In the genomic region with DNA sequence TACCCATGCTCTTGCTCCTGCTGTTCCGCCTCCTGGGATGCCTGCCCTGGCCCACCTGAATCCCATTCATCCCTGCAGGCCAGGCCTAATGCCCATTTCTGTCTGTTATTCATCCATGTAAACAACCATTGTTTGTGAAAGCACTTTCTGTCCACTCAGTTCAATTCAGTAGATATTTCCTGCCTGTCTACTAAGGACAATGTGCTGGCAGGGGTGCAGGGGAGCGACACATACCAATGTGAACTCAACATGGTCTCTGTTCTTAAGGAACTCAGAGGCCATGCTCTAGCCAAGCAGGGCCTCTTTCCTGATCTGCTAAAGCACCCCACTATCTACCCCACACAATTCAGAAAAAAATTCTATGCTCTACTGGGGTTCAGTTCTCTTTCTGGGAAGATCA, we compare ENCODE assay signal across 24 cellular contexts.
A peak's percentile ranks its signal among the peaks of the same experiment; 100 is the strongest.
DNase-seq lines count a peak whose midpoint lies in the region; ATAC-seq and TF ChIP-seq lines count a peak whose summit lies in the region.
"Had no signal": no experiment of that assay in that cellular context is flagged by ENCODE, and none has a peak within 500 bp of the region (broad histone marks: within the 10 kb centered on the region; RNA-seq: fewer than 3 reads in every experiment).

No MANE protein-coding gene starts in this region.

- H3K9me3 Mint-ChIP-seq in activated CD8-positive, alpha-beta T cell treated with anti-CD3 and anti-CD28 coated beads for 36 hours, result no peaks in the 10 kb centered on the region
- no peaks in the 10 kb centered on the region for H3K9me3 Mint-ChIP-seq in activated CD8-positive, alpha-beta T cell treated with anti-CD3 and anti-CD28 coated beads, Interleukin-2, amount 10 ng/mL, durations not matched to agents 7 days and 5 days (ENCODE audit: insufficient read depth)
- H3K9me3 Mint-ChIP-seq in activated T-helper 2 cell treated with anti-CD3 and anti-CD28 coated beads, Interferon-gamma antibody, Interleukin-2, Interleukin-4, amounts not matched to agents 10 μg/mL and 5 μg/mL and 100 μg/mL, durations not matched to agents 14 hours and 24 hours and 36 hours, result no peaks in the 10 kb centered on the region
- H3K9me3 Mint-ChIP-seq: activated CD4-positive, alpha-beta memory T cell treated with anti-CD3 and anti-CD28 coated beads, Interleukin-2, amount 10 ng/mL, durations not matched to agents 7 days and 5 days; activated naive CD4-positive, alpha-beta T cell treated with anti-CD3 and anti-CD28 coated beads, Interleukin-2, amount 50 U/mL, for 72 hours; activated T-cell treated with anti-CD3 and anti-CD28 coated beads, Interleukin-2, amount 50 U/mL, for 4 hours; natural killer cell treated with Interleukin-12 subunit alpha and Interleukin-12 subunit beta and Interleukin-15 and Interleukin-18, amount 100 ng/mL, for 72 hours had no signal

- no peaks in the 10 kb centered on the region for H3K27me3 ChIP-seq in stomach smooth muscle (ENCODE audit: control insufficient read depth in 1 of 2, insufficient read depth in 2 of 2, low read length in 2 of 2)

- H3K4me1 ChIP-seq in stomach smooth muscle (ENCODE audit: control insufficient read depth, insufficient read depth, low read length), result peaks cover 62% of the 10 kb centered on the region

- H3K27ac Mint-ChIP-seq in activated CD8-positive, alpha-beta T cell treated with anti-CD3 and anti-CD28 coated beads for 36 hours, result peak overlapping the region; percentile 53
- no peak overlapping the region for H3K27ac Mint-ChIP-seq in activated CD8-positive, alpha-beta T cell treated with anti-CD3 and anti-CD28 coated beads, Interleukin-2, amount 10 ng/mL, durations not matched to agents 7 days and 5 days
- H3K27ac Mint-ChIP-seq in activated T-helper 2 cell treated with anti-CD3 and anti-CD28 coated beads, Interferon-gamma antibody, Interleukin-2, Interleukin-4, amounts not matched to agents 10 μg/mL and 5 μg/mL and 100 μg/mL, durations not matched to agents 14 hours and 24 hours and 36 hours, result peak overlapping the region; percentile 14
- H3K27ac Mint-ChIP-seq: activated CD4-positive, alpha-beta memory T cell treated with anti-CD3 and anti-CD28 coated beads, Interleukin-2, amount 10 ng/mL, durations not matched to agents 7 days and 5 days; natural killer cell treated with Interleukin-12 subunit alpha and Interleukin-12 subunit beta and Interleukin-15 and Interleukin-18, amount 100 ng/mL, for 72 hours had no signal

- H3K4me1 Mint-ChIP-seq in activated CD8-positive, alpha-beta T cell treated with anti-CD3 and anti-CD28 coated beads for 36 hours (ENCODE audit: low read depth), result no peaks in the 10 kb centered on the region
- H3K4me1 Mint-ChIP-seq in activated CD8-positive, alpha-beta T cell treated with anti-CD3 and anti-CD28 coated beads, Interleukin-2, amount 10 ng/mL, durations not matched to agents 7 days and 5 days (ENCODE audit: low read depth), result no peaks in the 10 kb centered on the region
- H3K4me1 Mint-ChIP-seq in activated T-helper 2 cell treated with anti-CD3 and anti-CD28 coated beads, Interferon-gamma antibody, Interleukin-2, Interleukin-4, amounts not matched to agents 10 μg/mL and 5 μg/mL and 100 μg/mL, durations not matched to agents 14 hours and 24 hours and 36 hours (ENCODE audit: low read depth), result no peaks in the 10 kb centered on the region
- H3K4me1 Mint-ChIP-seq: activated CD4-positive, alpha-beta memory T cell treated with anti-CD3 and anti-CD28 coated beads, Interleukin-2, amount 10 ng/mL, durations not matched to agents 7 days and 5 days had no signal

- peaks cover 42% of the 10 kb centered on the region for H3K36me3 Mint-ChIP-seq in activated CD8-positive, alpha-beta T cell treated with anti-CD3 and anti-CD28 coated beads for 36 hours (ENCODE audit: low read depth)
- peaks cover 16% of the 10 kb centered on the region for H3K36me3 Mint-ChIP-seq in activated CD8-positive, alpha-beta T cell treated with anti-CD3 and anti-CD28 coated beads, Interleukin-2, amount 10 ng/mL, durations not matched to agents 7 days and 5 days (ENCODE audit: low read depth)
- peaks cover 38% of the 10 kb centered on the region for H3K36me3 Mint-ChIP-seq in activated T-helper 2 cell treated with anti-CD3 and anti-CD28 coated beads, Interferon-gamma antibody, Interleukin-2, Interleukin-4, amounts not matched to agents 10 μg/mL and 5 μg/mL and 100 μg/mL, durations not matched to agents 14 hours and 24 hours and 36 hours (ENCODE audit: low read depth)

- H3K27me3 Mint-ChIP-seq in activated CD8-positive, alpha-beta T cell treated with anti-CD3 and anti-CD28 coated beads for 36 hours, result no peaks in the 10 kb centered on the region
- no peaks in the 10 kb centered on the region for H3K27me3 Mint-ChIP-seq in activated CD8-positive, alpha-beta T cell treated with anti-CD3 and anti-CD28 coated beads, Interleukin-2, amount 10 ng/mL, durations not matched to agents 7 days and 5 days (ENCODE audit: low read depth)
- H3K27me3 Mint-ChIP-seq in activated T-helper 2 cell treated with anti-CD3 and anti-CD28 coated beads, Interferon-gamma antibody, Interleukin-2, Interleukin-4, amounts not matched to agents 10 μg/mL and 5 μg/mL and 100 μg/mL, durations not matched to agents 14 hours and 24 hours and 36 hours (ENCODE audit: low read depth), result no peaks in the 10 kb centered on the region
- H3K27me3 Mint-ChIP-seq: activated CD4-positive, alpha-beta memory T cell treated with anti-CD3 and anti-CD28 coated beads, Interleukin-2, amount 10 ng/mL, durations not matched to agents 7 days and 5 days; natural killer cell treated with Interleukin-12 subunit alpha and Interleukin-12 subunit beta and Interleukin-15 and Interleukin-18, amount 100 ng/mL, for 72 hours had no signal

- TF ChIP-seq CTCF in activated CD8-positive, alpha-beta T cell treated with anti-CD3 and anti-CD28 coated beads for 36 hours (IDR thresholded peaks at IDR 0.05), result no peak

- H3K4me3 Mint-ChIP-seq in activated CD8-positive, alpha-beta T cell treated with anti-CD3 and anti-CD28 coated beads for 36 hours, result no peak overlapping the region
- no peak overlapping the region for H3K4me3 Mint-ChIP-seq in activated CD8-positive, alpha-beta T cell treated with anti-CD3 and anti-CD28 coated beads, Interleukin-2, amount 10 ng/mL, durations not matched to agents 7 days and 5 days
- H3K4me3 Mint-ChIP-seq in activated T-helper 2 cell treated with anti-CD3 and anti-CD28 coated beads, Interferon-gamma antibody, Interleukin-2, Interleukin-4, amounts not matched to agents 10 μg/mL and 5 μg/mL and 100 μg/mL, durations not matched to agents 14 hours and 24 hours and 36 hours (ENCODE audit: low read depth), result no peak overlapping the region
- H3K4me3 Mint-ChIP-seq: activated CD4-positive, alpha-beta memory T cell treated with anti-CD3 and anti-CD28 coated beads, Interleukin-2, amount 10 ng/mL, durations not matched to agents 7 days and 5 days; activated T-cell treated with anti-CD3 and anti-CD28 coated beads, Interleukin-2, amount 50 U/mL, for 4 hours; natural killer cell treated with Interleukin-12 subunit alpha and Interleukin-12 subunit beta and Interleukin-15 and Interleukin-18, amount 100 ng/mL, for 72 hours had no signal

- no peak for ATAC-seq in activated CD8-positive, alpha-beta T cell treated with anti-CD3 and anti-CD28 coated beads for 36 hours
- ATAC-seq in activated CD8-positive, alpha-beta T cell treated with anti-CD3 and anti-CD28 coated beads, Interleukin-2, amount 10 ng/mL, durations not matched to agents 7 days and 5 days, result no peak
- ATAC-seq in GM18519 (IDR thresholded peaks at IDR 0.05; ENCODE audit: low FRiP score, unreplicated experiment), result no peak
- ATAC-seq: activated naive CD4-positive, alpha-beta T cell treated with anti-CD3 and anti-CD28 coated beads, Interleukin-2, amount 50 U/mL, for 72 hours; activated T-cell treated with anti-CD3 and anti-CD28 coated beads, Interleukin-2, amount 50 U/mL, for 4 hours; natural killer cell treated with Interleukin-12 subunit alpha and Interleukin-12 subunit beta and Interleukin-15 and Interleukin-18, amount 100 ng/mL, for 72 hours; sciatic nerve had no signal

- POLR2A ChIA-PET in activated CD8-positive, alpha-beta T cell treated with anti-CD3 and anti-CD28 coated beads for 36 hours (lab: Charles Lee), result no interaction called here
- POLR2A ChIA-PET in activated CD8-positive, alpha-beta T cell treated with anti-CD3 and anti-CD28 coated beads, Interleukin-2, amount 10 ng/mL, durations not matched to agents 7 days and 5 days (lab: Charles Lee), result no interaction called here

- no peak overlapping the region for H3K9ac ChIP-seq in stomach smooth muscle (ENCODE audit: low read length in 2 of 2)

- CTCF ChIA-PET in activated CD8-positive, alpha-beta T cell treated with anti-CD3 and anti-CD28 coated beads for 36 hours (lab: Charles Lee), result no interaction called here
- CTCF ChIA-PET in activated CD8-positive, alpha-beta T cell treated with anti-CD3 and anti-CD28 coated beads, Interleukin-2, amount 10 ng/mL, durations not matched to agents 7 days and 5 days (lab: Charles Lee), result no interaction called here

- H3K4me3 ChIP-seq in stomach smooth muscle (ENCODE audit: low read length in 2 of 2), result no peak overlapping the region
- H3K4me3 ChIP-seq: thoracic aorta had no signal

- peak overlapping the region; percentile 71 for H3K27ac ChIP-seq in stomach smooth muscle (ENCODE audit: low read length)

- H3K36me3 ChIP-seq in stomach smooth muscle (ENCODE audit: control insufficient read depth in 2 of 2, insufficient read depth in 2 of 2, low read length in 2 of 2), result peaks cover 83 to 85% of the 10 kb centered on the region in 2 donors

- DNase-seq in activated CD8-positive, alpha-beta T cell treated with anti-CD3 and anti-CD28 coated beads for 36 hours, result no peak
- DNase-seq in activated CD8-positive, alpha-beta T cell treated with anti-CD3 and anti-CD28 coated beads, Interleukin-2, amount 10 ng/mL, durations not matched to agents 7 days and 5 days, result no peak
- no peak for DNase-seq in activated T-helper 2 cell treated with anti-CD3 and anti-CD28 coated beads, Interferon-gamma antibody, Interleukin-2, Interleukin-4, amounts not matched to agents 10 μg/mL and 5 μg/mL and 100 μg/mL, durations not matched to agents 14 hours and 24 hours and 36 hours (ENCODE audit: low spot score)
- DNase-seq in lung microvascular endothelial cell (ENCODE audit: low read depth in 2 of 2) (peak; percentile 32 to 58), DMS153 treated with DMSO at 0.1 percent for 48 hours (lab: John Stamatoyannopoulos, UW; ENCODE audit: unreplicated experiment) (no peak), NCI-H524 treated with DMSO at 0.1 percent for 48 hours (lab: John Stamatoyannopoulos, UW) (no peak)
- DNase-seq: activated CD4-positive, alpha-beta memory T cell treated with anti-CD3 and anti-CD28 coated beads, Interleukin-2, amount 10 ng/mL, durations not matched to agents 7 days and 5 days; activated CD4-positive, CD25-positive, alpha-beta regulatory T cell; activated T-cell treated with anti-CD3 and anti-CD28 coated beads, Interleukin-2, amount 50 U/mL, for 4 hours; AML-193; cerebellar nuclear complex; effector CD4-positive, alpha-beta T cell; glutamatergic neuron; Kasumi-1; mesendoderm; NCI-H187; SHP77; SW 1271 had no signal

- H3K9me3 ChIP-seq in stomach smooth muscle (ENCODE audit: control insufficient read depth in 2 of 2, low read length in 2 of 2), result no peaks in the 10 kb centered on the region
- H3K9me3 ChIP-seq: thoracic aorta had no signal

- intact Hi-C loops in activated CD8-positive, alpha-beta T cell treated with anti-CD3 and anti-CD28 coated beads for 36 hours (cut with micrococcal nuclease), result no loop called here
- intact Hi-C loops in activated T-helper 2 cell treated with anti-CD3 and anti-CD28 coated beads, Interferon-gamma antibody, Interleukin-2, Interleukin-4, amounts not matched to agents 10 μg/mL and 5 μg/mL and 100 μg/mL, durations not matched to agents 14 hours and 24 hours and 36 hours (cut with micrococcal nuclease), result no loop called here

Comparison
In these comparisons a context has a peak if more than half of its experiments do, and no peak if none do; other contexts are left out.
1. DNase-seq: peak in lung microvascular endothelial cell (2 of 2); none in activated CD8-positive, alpha-beta T cell treated with anti-CD3 and anti-CD28 coated beads for 36 hours (single experiment), activated CD8-positive, alpha-beta T cell treated with anti-CD3 and anti-CD28 coated beads, Interleukin-2, amount 10 ng/mL, durations not matched to agents 7 days and 5 days (single experiment), activated T-helper 2 cell treated with anti-CD3 and anti-CD28 coated beads, Interferon-gamma antibody, Interleukin-2, Interleukin-4, amounts not matched to agents 10 μg/mL and 5 μg/mL and 100 μg/mL, durations not matched to agents 14 hours and 24 hours and 36 hours (single experiment), DMS153 treated with DMSO at 0.1 percent for 48 hours (single experiment) and NCI-H524 treated with DMSO at 0.1 percent for 48 hours (single experiment).